ENCODE assay signal across 28 cellular contexts in the genomic region with DNA sequence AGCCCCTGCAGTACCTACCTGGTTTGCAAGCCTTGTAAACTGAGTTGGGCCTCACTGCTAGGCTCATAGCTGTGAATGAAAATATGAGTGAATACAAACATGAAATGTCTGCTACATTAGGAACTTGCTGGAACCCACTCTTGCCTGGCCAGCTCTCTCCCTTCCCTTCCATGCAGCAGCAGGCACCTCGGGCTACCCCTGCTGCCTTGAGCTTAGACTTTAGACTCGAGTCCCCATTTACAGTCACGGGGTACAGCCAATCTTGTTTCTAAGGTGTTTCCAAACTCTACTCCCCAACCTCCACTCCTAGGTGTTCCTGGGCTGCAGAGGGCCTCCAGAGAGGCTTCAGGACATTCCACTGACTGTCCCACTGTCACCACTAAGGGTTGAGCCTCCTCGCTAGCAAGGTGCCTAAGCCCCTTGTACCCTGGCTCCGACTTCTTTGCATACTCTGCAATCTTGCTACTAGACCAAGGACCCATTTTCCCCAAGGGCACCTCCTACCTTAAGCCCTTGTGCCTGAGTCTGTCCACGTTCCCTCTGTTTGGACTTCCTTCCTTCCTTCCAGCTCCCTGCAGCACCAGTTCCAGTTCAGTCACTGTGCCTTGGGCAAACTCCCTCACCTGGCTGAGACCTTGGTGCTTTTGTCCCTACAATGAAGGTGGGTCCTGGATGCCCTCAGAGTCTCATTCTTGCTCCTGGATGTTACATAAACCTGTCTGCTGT. TPM values are rescaled to one million over a fixed set of nuclear protein-coding genes. Genes with fewer than 3 reads are reported as not detected.
A peak's percentile ranks its signal among the peaks of the same experiment; 100 is the strongest.
DNase-seq lines count a peak whose midpoint lies in the region; ATAC-seq and TF ChIP-seq lines count a peak whose summit lies in the region.
"Had no signal": no experiment of that assay in that cellular context is flagged by ENCODE, and none has a peak within 500 bp of the region (broad histone marks: within the 10 kb centered on the region; RNA-seq: fewer than 3 reads in every experiment).

No MANE protein-coding gene starts in this region.

- peak overlapping the region; percentile 11 for H2AFZ ChIP-seq in IMR-90 (replicated peaks; ENCODE audit: low read length, poor library complexity)

- no peak overlapping the region for H3K14ac ChIP-seq in IMR-90 (replicated peaks; ENCODE audit: low read depth, low read length)

- H3K27ac ChIP-seq in IMR-90 (ENCODE audit: insufficient read depth, low read length): no peak overlapping the region
- H3K27ac ChIP-seq in subcutaneous abdominal adipose tissue (ENCODE audit: low read depth, low read length): peak overlapping the region; percentile 77
- H3K27ac ChIP-seq: cardiac muscle cell had no signal

- H2AK5ac ChIP-seq in IMR-90 (ENCODE audit: low read depth, low read length): no peak overlapping the region

- ATAC-seq in IMR-90 (ENCODE audit: low read depth) (no peak), left lobe of liver (no peak), HG03196 (IDR thresholded peaks at IDR 0.05; ENCODE audit: unreplicated experiment) (no peak)
- ATAC-seq: activated CD4-positive, alpha-beta T cell treated with anti-CD3 and anti-CD28 coated beads for 36 hours; activated naive CD8-positive, alpha-beta T cell treated with anti-CD3 and anti-CD28 coated beads, Interleukin-2, amount 50 U/mL, for 24 hours; activated T-cell treated with anti-CD3 and anti-CD28 coated beads, Interleukin-2, amount 50 U/mL, for 4 hours; esophagus mucosa; naive thymus-derived CD4-positive, alpha-beta T cell; Panc1; stimulated activated memory B cell treated with anti-CD40 and anti-IgM and Interleukin-4, amounts not matched to agents 10 μg/mL and 1 μg/mL and 100 μg/mL, for 72 hours had no signal

- WGBS in IMR-90 (ENCODE audit: extremely low coverage in 2 of 2, insufficient read length in 1 of 2), 2 experiments: 71% methylated on average over 2 of the region's 6 CpGs; no CpG with 5 or more reads in 1 of the 2 experiments

- no peak overlapping the region for H2BK120ac ChIP-seq in IMR-90 (ENCODE audit: low read depth, low read length)

- no peak for TF ChIP-seq RAD21 in IMR-90 (IDR thresholded peaks at IDR 0.05; ENCODE audit: low read length)

- intact Hi-C loops in IMR-90 (cut with micrococcal nuclease): no loop called here

- no peak for TF ChIP-seq POLR2A in IMR-90 (IDR thresholded peaks at IDR 0.05; ENCODE audit: low read depth, low read length)

- DNase-seq in D341Med (ENCODE audit: low spot score) (peak; percentile 14), IMR-90 (no peak), left lobe of liver (ENCODE audit: low spot score) (peak; percentile 21), SKM-1 (lab: John Stamatoyannopoulos, UW; ENCODE audit: unreplicated experiment) (no peak), SW 1271 (lab: John Stamatoyannopoulos, UW) (no peak)
- DNase-seq: activated CD4-positive, alpha-beta T cell treated with anti-CD3 and anti-CD28 coated beads for 36 hours; activated naive CD4-positive, alpha-beta T cell; activated naive CD8-positive, alpha-beta T cell treated with anti-CD3 and anti-CD28 coated beads, Interleukin-2, amount 50 U/mL, for 24 hours; activated T-cell treated with anti-CD3 and anti-CD28 coated beads, Interleukin-2, amount 50 U/mL, for 4 hours; C1 segment of cervical spinal cord; COR-L47; cortex of kidney; DMS79; glutamatergic neuron; HCEC 1CT; MM.1S; naive thymus-derived CD4-positive, alpha-beta T cell; NCI-H2029; NCI-H226; occipital lobe; SHP77 treated with DMSO at 0.1 percent for 48 hours had no signal

- H3K9me3 ChIP-seq in IMR-90 (ENCODE audit: control insufficient read depth, insufficient read depth, low read length): no peaks in the 10 kb centered on the region
- peaks cover 0 to 4% (median 0%) of the 10 kb centered on the region in 5 donors for H3K9me3 ChIP-seq in subcutaneous abdominal adipose tissue (ENCODE audit: control insufficient read depth in 5 of 5, low read length in 5 of 5)

- dilution Hi-C loops in IMR-90 (cut with HindIII; ENCODE audit: low sequenced_read_pairs, unreplicated experiment): no loop called here

- POLR2A ChIA-PET in IMR-90 (lab: Charles Lee; ENCODE audit: unreplicated experiment): no interaction called here

- H3K23ac ChIP-seq in IMR-90 (ENCODE audit: low read depth, low read length): no peak overlapping the region

- H3K9me1 ChIP-seq in IMR-90 (ENCODE audit: insufficient read depth, low read length): no peaks in the 10 kb centered on the region

- no peak overlapping the region for H3K4me2 ChIP-seq in IMR-90 (ENCODE audit: low read depth, low read length)

- no peak overlapping the region for H2AK9ac ChIP-seq in IMR-90 (replicated peaks; ENCODE audit: low read depth, low read length, poor library complexity)

- H2BK15ac ChIP-seq in IMR-90 (ENCODE audit: low read depth, low read length): no peak overlapping the region

- H3K18ac ChIP-seq in IMR-90 (ENCODE audit: low read depth, low read length): no peak overlapping the region

- H3K9ac ChIP-seq in IMR-90 (ENCODE audit: low read depth, low read length) (no peak overlapping the region), subcutaneous abdominal adipose tissue (ENCODE audit: low read length in 5 of 5) (no peak overlapping the region)

- no peak overlapping the region for H2BK20ac ChIP-seq in IMR-90 (ENCODE audit: low read depth, low read length)

- in situ Hi-C loops in IMR-90 (cut with MboI; ENCODE audit: low sequenced_read_pairs): no loop called here

- BruUV-seq in IMR-90 (replicated peaks; lab: Mats Ljungman, UMichigan): no TSS peak

- H3K27me3 ChIP-seq in IMR-90 (ENCODE audit: control insufficient read depth, insufficient read depth, low read length): peaks cover 18% of the 10 kb centered on the region; the same call in 1 of the 2 replicates
- H3K27me3 ChIP-seq in subcutaneous abdominal adipose tissue (ENCODE audit: control insufficient read depth in 5 of 5, insufficient read depth in 4 of 5, low read length in 5 of 5): peaks cover 0 to 17% (median 11%) of the 10 kb centered on the region in 5 donors
- H3K27me3 ChIP-seq: cardiac muscle cell had no signal

- no peak overlapping the region for H3K4ac ChIP-seq in IMR-90 (ENCODE audit: low read depth, low read length)

- H2BK5ac ChIP-seq in IMR-90 (ENCODE audit: low read depth, low read length, poor library complexity, severe bottlenecking): no peak overlapping the region

- H4K91ac ChIP-seq in IMR-90 (ENCODE audit: insufficient read depth, low read depth, low read length): no peak overlapping the region

- CTCF ChIA-PET in IMR-90 (lab: Yijun Ruan, JAX): no interaction called here

- no peak overlapping the region for H3K56ac ChIP-seq in IMR-90 (ENCODE audit: extremely low read depth, insufficient read depth, low read length)

- H3K4me1 ChIP-seq in IMR-90 (ENCODE audit: control insufficient read depth, insufficient read depth, low read length) (0 out of 2 replicates have a peak, but pooled peaks cover 2% of the 10 kb centered on the region), subcutaneous abdominal adipose tissue (ENCODE audit: control insufficient read depth in 5 of 5, insufficient read depth in 5 of 5, low read length in 5 of 5) (peaks cover 11 to 56% (median 29%) of the 10 kb centered on the region in 5 donors)

- no peak overlapping the region for H3K4me3 ChIP-seq in IMR-90 (ENCODE audit: insufficient read depth, low read depth, low read length)
- H3K4me3 ChIP-seq in subcutaneous abdominal adipose tissue (ENCODE audit: low read depth in 1 of 5, low read length in 5 of 5): no peak overlapping the region
- H3K4me3 ChIP-seq: cardiac muscle cell, skin epidermis had no signal

- no peaks in the 10 kb centered on the region for H3K36me3 ChIP-seq in IMR-90 (ENCODE audit: control insufficient read depth, insufficient read depth, low read length)
- H3K36me3 ChIP-seq in subcutaneous abdominal adipose tissue (ENCODE audit: control insufficient read depth in 5 of 5, insufficient read depth in 5 of 5, low read length in 5 of 5): no peaks in the 10 kb centered on the region
- H3K36me3 ChIP-seq: cardiac muscle cell had no signal

- H4K5ac ChIP-seq in IMR-90 (ENCODE audit: low read depth, low read length): no peak overlapping the region

- H4K8ac ChIP-seq in IMR-90 (ENCODE audit: low read depth in 2 of 2, low read length in 2 of 2): no peak overlapping the region

- no peaks in the 10 kb centered on the region for H3K79me1 ChIP-seq in IMR-90 (ENCODE audit: low read depth in 1 of 2, low read length in 2 of 2)

- H4K20me1 ChIP-seq in IMR-90 (ENCODE audit: insufficient read depth, low read length): no peaks in the 10 kb centered on the region

- no peak for TF ChIP-seq CTCF in IMR-90 (conservative IDR thresholded peaks at IDR 0.05; ENCODE audit: low read depth, low read length)

TF ChIP-seq in IMR-90, 13 proteins besides CTCF, POLR2A, EP300 and RAD21:
- TF ChIP-seq FOS (IDR thresholded peaks at IDR 0.05; ENCODE audit: low read depth, low read length): no peak
- no peak for TF ChIP-seq MAZ (IDR thresholded peaks at IDR 0.05; ENCODE audit: borderline replicate concordance, low read depth, low read length)
- no peak for TF ChIP-seq MAFK (IDR thresholded peaks at IDR 0.05; ENCODE audit: low read depth, low read length)

RNA-seq across cellular contexts. Expression of a gene that starts 36.9 kb away (rescaled TPM):
- total RNA-seq in IMR-90 (2012; rRNA removed) (0.18 and 0.28 TPM in 2 replicates), left lobe of liver (8.8 TPM)
- polyA plus RNA-seq in IMR-90 (2012; rRNA removed): 0.34 and 0.48 TPM in 2 replicates
- 0.17 and 0.56 TPM in 2 replicates for polyA plus RNA-seq in IMR-90 (2012; cell fraction: cytosol; rRNA removed)
- 1.7 and 2.8 TPM in 2 replicates for polyA plus RNA-seq in IMR-90 (2012; cell fraction: nucleus; rRNA removed; ENCODE audit: low replicate concordance)

Comparison
In these comparisons a context has a peak if more than half of its experiments do, and no peak if none do; other contexts are left out.
1. DNase-seq: peak in D341Med (single experiment) and left lobe of liver (single experiment); none in IMR-90 (single experiment), SKM-1 (single experiment) and SW 1271 (0 of 2).